Comparison of ENCODE assay signal across 16 cellular contexts in genomic region chr22:11066458-11067285, GRCh38.
DNase-seq lines count a peak whose midpoint lies in the region; ATAC-seq and TF ChIP-seq lines count a peak whose summit lies in the region.
"Had no signal": no experiment of that assay in that cellular context is flagged by ENCODE, and none has a peak within 500 bp of the region (broad histone marks: within the 10 kb centered on the region; RNA-seq: fewer than 3 reads in every experiment).

No MANE protein-coding gene starts in this region.

- no peaks in the 10 kb centered on the region for H3K27me3 Mint-ChIP-seq in activated CD4-positive, alpha-beta T cell treated with anti-CD3 and anti-CD28 coated beads, Interleukin-2, amount 10 ng/mL, durations not matched to agents 24 days and 14 days
- H3K27me3 Mint-ChIP-seq in activated CD4-positive, alpha-beta T cell treated with anti-CD3 and anti-CD28 coated beads, Interleukin-2, amount 10 ng/mL, durations not matched to agents 7 days and 5 days = no peaks in the 10 kb centered on the region
- no peaks in the 10 kb centered on the region for H3K27me3 Mint-ChIP-seq in activated naive CD4-positive, alpha-beta T cell treated with anti-CD3 and anti-CD28 coated beads, Interleukin-2, amount 10 ng/mL, durations not matched to agents 7 days and 5 days

- no peak overlapping the region for H3K27ac ChIP-seq in lower lobe of right lung
- H3K27ac ChIP-seq in upper lobe of left lung = no peak overlapping the region
- H3K27ac ChIP-seq in MM.1S (ENCODE audit: low read length) = no peak overlapping the region
- H3K27ac ChIP-seq: dorsolateral prefrontal cortex, thyroid gland had no signal

- CTCF ChIA-PET in activated CD4-positive, alpha-beta T cell treated with anti-CD3 and anti-CD28 coated beads, Interleukin-2, amount 10 ng/mL, durations not matched to agents 7 days and 5 days (lab: Charles Lee) = no interaction called here
- CTCF ChIA-PET in activated naive CD4-positive, alpha-beta T cell treated with anti-CD3 and anti-CD28 coated beads, Interleukin-2, amount 10 ng/mL, durations not matched to agents 7 days and 5 days (lab: Charles Lee) = no interaction called here

- no peak for TF ChIP-seq CTCF in lower lobe of right lung (IDR thresholded peaks at IDR 0.05)
- no peak for TF ChIP-seq CTCF in upper lobe of left lung (IDR thresholded peaks at IDR 0.05)
- TF ChIP-seq CTCF in MM.1S (IDR thresholded peaks at IDR 0.05; ENCODE audit: low read length) = no peak

- H3K4me3 Mint-ChIP-seq in activated CD4-positive, alpha-beta T cell treated with anti-CD3 and anti-CD28 coated beads, Interleukin-2, amount 10 ng/mL, durations not matched to agents 24 days and 14 days = no peak overlapping the region
- H3K4me3 Mint-ChIP-seq in activated CD4-positive, alpha-beta T cell treated with anti-CD3 and anti-CD28 coated beads, Interleukin-2, amount 10 ng/mL, durations not matched to agents 7 days and 5 days = no peak overlapping the region
- H3K4me3 Mint-ChIP-seq in activated naive CD4-positive, alpha-beta T cell treated with anti-CD3 and anti-CD28 coated beads, Interleukin-2, amount 10 ng/mL, durations not matched to agents 7 days and 5 days = no peak overlapping the region
- H3K4me3 Mint-ChIP-seq: neural crest cell had no signal

- no peak overlapping the region for H2AFZ ChIP-seq in MM.1S (ENCODE audit: low read length)

- WGBS in upper lobe of left lung, 2 donors = 77 to 80% methylated on average over 29 of the region's 29 CpGs

- H3K79me2 ChIP-seq in MM.1S (ENCODE audit: low read length) = no peaks in the 10 kb centered on the region

- no peak for TF ChIP-seq EP300 in upper lobe of left lung (IDR thresholded peaks at IDR 0.05)

- H3K9me3 Mint-ChIP-seq in activated CD4-positive, alpha-beta T cell treated with anti-CD3 and anti-CD28 coated beads, Interleukin-2, amount 10 ng/mL, durations not matched to agents 24 days and 14 days = peaks cover 52% of the 10 kb centered on the region
- peaks cover 52% of the 10 kb centered on the region for H3K9me3 Mint-ChIP-seq in activated CD4-positive, alpha-beta T cell treated with anti-CD3 and anti-CD28 coated beads, Interleukin-2, amount 10 ng/mL, durations not matched to agents 7 days and 5 days
- peaks cover 56% of the 10 kb centered on the region for H3K9me3 Mint-ChIP-seq in activated naive CD4-positive, alpha-beta T cell treated with anti-CD3 and anti-CD28 coated beads, Interleukin-2, amount 10 ng/mL, durations not matched to agents 7 days and 5 days

- H3K27ac Mint-ChIP-seq in activated CD4-positive, alpha-beta T cell treated with anti-CD3 and anti-CD28 coated beads, Interleukin-2, amount 10 ng/mL, durations not matched to agents 24 days and 14 days = no peak overlapping the region
- no peak overlapping the region for H3K27ac Mint-ChIP-seq in activated CD4-positive, alpha-beta T cell treated with anti-CD3 and anti-CD28 coated beads, Interleukin-2, amount 10 ng/mL, durations not matched to agents 7 days and 5 days
- no peak overlapping the region for H3K27ac Mint-ChIP-seq in activated naive CD4-positive, alpha-beta T cell treated with anti-CD3 and anti-CD28 coated beads, Interleukin-2, amount 10 ng/mL, durations not matched to agents 7 days and 5 days

- H3K9me3 ChIP-seq in lower lobe of right lung (peaks cover 10% of the 10 kb centered on the region), upper lobe of left lung (peaks cover 0 to 30% (median 19%) of the 10 kb centered on the region in 4 donors), MM.1S (replicated peaks; ENCODE audit: insufficient read depth, low read length) (no peaks in the 10 kb centered on the region)
- H3K9me3 ChIP-seq: thyroid gland had no signal

- no peak for TF ChIP-seq POLR2A in upper lobe of left lung (IDR thresholded peaks at IDR 0.05)

- H3K4me2 ChIP-seq in MM.1S (ENCODE audit: low read depth, low read length) = no peak overlapping the region

- H3K4me3 ChIP-seq in lower lobe of right lung (no peak overlapping the region), upper lobe of left lung (no peak overlapping the region), MM.1S (ENCODE audit: low read length) (no peak overlapping the region)
- H3K4me3 ChIP-seq: dorsolateral prefrontal cortex, thyroid gland had no signal

- H3F3A ChIP-seq in MM.1S (ENCODE audit: insufficient read depth, low read length) = no peaks in the 10 kb centered on the region

- no peaks in the 10 kb centered on the region for H3K36me3 ChIP-seq in lower lobe of right lung
- no peaks in the 10 kb centered on the region for H3K36me3 ChIP-seq in upper lobe of left lung
- no peaks in the 10 kb centered on the region for H3K36me3 ChIP-seq in MM.1S (replicated peaks; ENCODE audit: insufficient read depth, low read length)
- H3K36me3 ChIP-seq: thyroid gland had no signal

- peak; percentile 59 for DNase-seq in activated CD4-positive, alpha-beta T cell treated with anti-CD3 and anti-CD28 coated beads, Interleukin-2, amount 10 ng/mL, durations not matched to agents 24 days and 14 days
- DNase-seq in activated CD4-positive, alpha-beta T cell treated with anti-CD3 and anti-CD28 coated beads, Interleukin-2, amount 10 ng/mL, durations not matched to agents 7 days and 5 days = no peak
- peak; percentile 16 for DNase-seq in epidermal melanocyte (ENCODE audit: insufficient read length, low spot score)
- peak; percentile 57 for DNase-seq in lower lobe of right lung
- peak in 1 of 2 donors; percentile 87 for DNase-seq in upper lobe of left lung
- no peak for DNase-seq in MM.1S
- DNase-seq in GDM1 (lab: John Stamatoyannopoulos, UW) = no peak
- no peak for DNase-seq in activated naive CD4-positive, alpha-beta T cell treated with anti-CD3 and anti-CD28 coated beads, Interleukin-2, amount 10 ng/mL, durations not matched to agents 7 days and 5 days
- DNase-seq: 8988T, amygdala, Kasumi-1, NCI-H2107, small intestine, thyroid gland had no signal

- H3K4me1 Mint-ChIP-seq in activated CD4-positive, alpha-beta T cell treated with anti-CD3 and anti-CD28 coated beads, Interleukin-2, amount 10 ng/mL, durations not matched to agents 24 days and 14 days = no peaks in the 10 kb centered on the region
- no peaks in the 10 kb centered on the region for H3K4me1 Mint-ChIP-seq in activated CD4-positive, alpha-beta T cell treated with anti-CD3 and anti-CD28 coated beads, Interleukin-2, amount 10 ng/mL, durations not matched to agents 7 days and 5 days
- H3K4me1 Mint-ChIP-seq in activated naive CD4-positive, alpha-beta T cell treated with anti-CD3 and anti-CD28 coated beads, Interleukin-2, amount 10 ng/mL, durations not matched to agents 7 days and 5 days = no peaks in the 10 kb centered on the region
- H3K4me1 Mint-ChIP-seq: neural crest cell had no signal

- no peaks in the 10 kb centered on the region for H3K27me3 ChIP-seq in lower lobe of right lung (ENCODE audit: low read depth)
- H3K27me3 ChIP-seq in upper lobe of left lung = no peaks in the 10 kb centered on the region
- H3K27me3 ChIP-seq in MM.1S (replicated peaks; ENCODE audit: insufficient read depth, low read length) = no peaks in the 10 kb centered on the region
- H3K27me3 ChIP-seq: thyroid gland had no signal

- H3K36me3 Mint-ChIP-seq in activated CD4-positive, alpha-beta T cell treated with anti-CD3 and anti-CD28 coated beads, Interleukin-2, amount 10 ng/mL, durations not matched to agents 24 days and 14 days (ENCODE audit: low read depth) = peaks cover 9% of the 10 kb centered on the region
- H3K36me3 Mint-ChIP-seq in activated CD4-positive, alpha-beta T cell treated with anti-CD3 and anti-CD28 coated beads, Interleukin-2, amount 10 ng/mL, durations not matched to agents 7 days and 5 days (ENCODE audit: low read depth) = peaks cover 11% of the 10 kb centered on the region
- peaks cover 4% of the 10 kb centered on the region for H3K36me3 Mint-ChIP-seq in activated naive CD4-positive, alpha-beta T cell treated with anti-CD3 and anti-CD28 coated beads, Interleukin-2, amount 10 ng/mL, durations not matched to agents 7 days and 5 days

- POLR2A ChIA-PET in activated CD4-positive, alpha-beta T cell treated with anti-CD3 and anti-CD28 coated beads, Interleukin-2, amount 10 ng/mL, durations not matched to agents 7 days and 5 days (lab: Charles Lee) = no interaction called here

- H3K9me2 ChIP-seq in MM.1S (replicated peaks; ENCODE audit: insufficient read depth, low read length) = no peaks in the 10 kb centered on the region

- ATAC-seq in lower lobe of right lung (peak; percentile 62 to 86), upper lobe of left lung (ENCODE audit: low FRiP score in 2 of 2) (peak; percentile 77 to 95)

- H3K9ac ChIP-seq in MM.1S (ENCODE audit: low read length) = no peak overlapping the region

- no peaks in the 10 kb centered on the region for H4K20me1 ChIP-seq in MM.1S (ENCODE audit: insufficient read depth, low read length)

- intact Hi-C loops in activated CD4-positive, alpha-beta T cell treated with anti-CD3 and anti-CD28 coated beads, Interleukin-2, amount 10 ng/mL, durations not matched to agents 24 days and 14 days (cut with micrococcal nuclease) = no loop called here
- intact Hi-C loops in lower lobe of right lung (cut with DNase I) = no loop called here

- H3K4me1 ChIP-seq in lower lobe of right lung = no peaks in the 10 kb centered on the region
- H3K4me1 ChIP-seq in upper lobe of left lung = no peaks in the 10 kb centered on the region
- H3K4me1 ChIP-seq in MM.1S (ENCODE audit: low read length) = no peaks in the 10 kb centered on the region
- H3K4me1 ChIP-seq: thyroid gland had no signal

Comparison
In these comparisons a context has a peak if more than half of its experiments do, and no peak if none do; other contexts are left out.
1. DNase-seq: peak in activated CD4-positive, alpha-beta T cell treated with anti-CD3 and anti-CD28 coated beads, Interleukin-2, amount 10 ng/mL, durations not matched to agents 24 days and 14 days (single experiment), epidermal melanocyte (single experiment) and lower lobe of right lung (single experiment); none in activated CD4-positive, alpha-beta T cell treated with anti-CD3 and anti-CD28 coated beads, Interleukin-2, amount 10 ng/mL, durations not matched to agents 7 days and 5 days (single experiment), MM.1S (single experiment), GDM1 (single experiment) and activated naive CD4-positive, alpha-beta T cell treated with anti-CD3 and anti-CD28 coated beads, Interleukin-2, amount 10 ng/mL, durations not matched to agents 7 days and 5 days (single experiment).